Comparison of ENCODE assay signal across 10 cellular contexts in genomic region chr2:230234845-230235244, GRCh38. TPM values are rescaled to one million over a fixed set of nuclear protein-coding genes. Genes with fewer than 3 reads are reported as not detected.
DNase-seq lines count a peak whose midpoint lies in the region; ATAC-seq lines count a peak whose summit lies in the region.
"Had no signal": no experiment of that assay in that cellular context is flagged by ENCODE, and none has a peak within 500 bp of the region (broad histone marks: within the 10 kb centered on the region; RNA-seq: fewer than 3 reads in every experiment).

No MANE protein-coding gene starts in this region.

- no peaks in the 10 kb centered on the region for H3K27me3 Mint-ChIP-seq in memory B cell

- H3K27ac Mint-ChIP-seq in memory B cell: peak overlapping the region; percentile 81

- DNase-seq in M059J (ENCODE audit: low read depth) (peak; percentile 58), memory B cell (ENCODE audit: low spot score in 2 of 2) (no peak), NCI-H2171 (lab: John Stamatoyannopoulos, UW) (no peak), hippocampal formation (lab: John Stamatoyannopoulos, UW) (no peak)
- DNase-seq: activated CD4-positive, alpha-beta T cell treated with anti-CD3 and anti-CD28 coated beads, Interleukin-2, amount 50 U/mL, for 48 hours; NCI-H510A; SHP77 treated with DMSO at 0.1 percent for 48 hours had no signal

- ATAC-seq in GM18502 (IDR thresholded peaks at IDR 0.05; ENCODE audit: poor library complexity, unreplicated experiment): peak; percentile 78
- peak; percentile 74 for ATAC-seq in GM21529 (IDR thresholded peaks at IDR 0.05; ENCODE audit: unreplicated experiment)
- ATAC-seq in memory B cell (ENCODE audit: low read depth): no peak
- no peak for ATAC-seq in HG03025 (IDR thresholded peaks at IDR 0.05; ENCODE audit: low FRiP score, unreplicated experiment)

- H3K4me3 Mint-ChIP-seq in memory B cell: peak overlapping the region; percentile 24

- peaks cover 31% of the 10 kb centered on the region for H3K4me1 Mint-ChIP-seq in memory B cell

- peaks cover 4% of the 10 kb centered on the region for H3K9me3 Mint-ChIP-seq in memory B cell

- H3K36me3 Mint-ChIP-seq in memory B cell: peaks cover 40% of the 10 kb centered on the region

RNA-seq across cellular contexts. Expression of gene SP140, which starts 9.3 kb away (rescaled TPM):
- 2.0 and 11.8 TPM in 2 replicates for total RNA-seq in M059J (2014; rRNA removed; shearing (Covaris generic))

RNA-seq across cellular contexts. Expression of gene SP110, which starts 15.1 kb away (rescaled TPM):
- total RNA-seq in M059J (2014; rRNA removed; shearing (Covaris generic)): 71.1 and 93.4 TPM in 2 replicates

Comparison
In these comparisons a context has a peak if more than half of its experiments do, and no peak if none do; other contexts are left out.
1. ATAC-seq: peak in GM18502 (single experiment) and GM21529 (single experiment); none in memory B cell (single experiment) and HG03025 (single experiment).